In the genomic region with DNA sequence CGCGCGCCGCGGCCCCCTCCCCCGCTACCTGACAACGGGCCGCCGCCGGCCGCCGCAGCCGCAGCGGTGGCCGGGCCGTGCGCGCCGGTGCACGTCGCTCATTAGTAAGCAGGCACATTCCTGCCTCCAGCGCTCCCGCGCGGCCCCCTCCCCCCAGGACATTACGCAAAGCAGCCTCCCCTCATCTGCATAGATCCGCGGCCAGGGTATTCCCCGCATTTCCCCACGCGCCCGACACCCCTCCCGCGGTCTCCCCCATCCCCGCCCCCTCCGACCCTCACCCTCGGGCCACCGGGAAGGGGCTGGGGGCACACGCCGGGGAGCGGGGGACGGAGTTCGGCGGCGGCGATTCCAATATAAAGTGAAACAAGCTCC, we compare ENCODE assay signal across 8 cellular contexts. TPM values are rescaled to one million over a fixed set of nuclear protein-coding genes. Genes with fewer than 3 reads are reported as not detected.
A peak's percentile ranks its signal among the peaks of the same experiment; 100 is the strongest.
DNase-seq lines count a peak whose midpoint lies in the region; ATAC-seq, FAIRE-seq and TF ChIP-seq lines count a peak whose summit lies in the region.

A gene with protein sequence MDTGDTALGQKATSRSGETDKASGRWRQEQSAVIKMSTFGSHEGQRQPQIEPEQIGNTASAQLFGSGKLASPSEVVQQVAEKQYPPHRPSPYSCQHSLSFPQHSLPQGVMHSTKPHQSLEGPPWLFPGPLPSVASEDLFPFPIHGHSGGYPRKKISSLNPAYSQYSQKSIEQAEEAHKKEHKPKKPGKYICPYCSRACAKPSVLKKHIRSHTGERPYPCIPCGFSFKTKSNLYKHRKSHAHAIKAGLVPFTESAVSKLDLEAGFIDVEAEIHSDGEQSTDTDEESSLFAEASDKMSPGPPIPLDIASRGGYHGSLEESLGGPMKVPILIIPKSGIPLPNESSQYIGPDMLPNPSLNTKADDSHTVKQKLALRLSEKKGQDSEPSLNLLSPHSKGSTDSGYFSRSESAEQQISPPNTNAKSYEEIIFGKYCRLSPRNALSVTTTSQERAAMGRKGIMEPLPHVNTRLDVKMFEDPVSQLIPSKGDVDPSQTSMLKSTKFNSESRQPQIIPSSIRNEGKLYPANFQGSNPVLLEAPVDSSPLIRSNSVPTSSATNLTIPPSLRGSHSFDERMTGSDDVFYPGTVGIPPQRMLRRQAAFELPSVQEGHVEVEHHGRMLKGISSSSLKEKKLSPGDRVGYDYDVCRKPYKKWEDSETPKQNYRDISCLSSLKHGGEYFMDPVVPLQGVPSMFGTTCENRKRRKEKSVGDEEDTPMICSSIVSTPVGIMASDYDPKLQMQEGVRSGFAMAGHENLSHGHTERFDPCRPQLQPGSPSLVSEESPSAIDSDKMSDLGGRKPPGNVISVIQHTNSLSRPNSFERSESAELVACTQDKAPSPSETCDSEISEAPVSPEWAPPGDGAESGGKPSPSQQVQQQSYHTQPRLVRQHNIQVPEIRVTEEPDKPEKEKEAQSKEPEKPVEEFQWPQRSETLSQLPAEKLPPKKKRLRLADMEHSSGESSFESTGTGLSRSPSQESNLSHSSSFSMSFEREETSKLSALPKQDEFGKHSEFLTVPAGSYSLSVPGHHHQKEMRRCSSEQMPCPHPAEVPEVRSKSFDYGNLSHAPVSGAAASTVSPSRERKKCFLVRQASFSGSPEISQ (N-terminal part only) (minus strand): TSS at position 106 of the 375 bp plus-strand sequence. CDS start 170,438 bp downstream, outside the sequence.

- no peaks in the 10 kb centered on the region for H3K27me3 ChIP-seq in GM12878 (replicated peaks in 1 of 2; ENCODE audit: control insufficient read depth in 2 of 2, insufficient read depth in 2 of 2, low read length in 1 of 2)
- H3K27me3 ChIP-seq in skeletal muscle tissue (ENCODE audit: control insufficient read depth in 3 of 3, insufficient read depth in 3 of 3, low read length in 3 of 3) = no peaks in the 10 kb centered on the region

- no peak for TF ChIP-seq RAD21 in GM12878 (IDR thresholded peaks at IDR 0.05; ENCODE audit: insufficient read depth, low read depth, low read length)

- H3K4me2 ChIP-seq in GM12878 (ENCODE audit: control insufficient read depth, insufficient read depth) = peak within 1 kb of the TSS; percentile 95

- SMC1A ChIA-PET in GM12878 (lab: Charles Lee; ENCODE audit: uncharacterized antibody, unreplicated experiment) = interaction anchor here (0.5 to 0.6 kb wide), 2 partner anchors 88 to 115 kb away, joined by 3 read pairs; no protein-coding TSS in a partner anchor

- BruUV-seq in GM12878 (replicated peaks; lab: Mats Ljungman, UMichigan) = no TSS peak

- RAD21 ChIA-PET in GM12878 (lab: Charles Lee; ENCODE audit: unreplicated experiment) = interaction anchor here (0.7 to 2.7 kb wide), 6 partner anchors 14 to 246 kb away, joined by 3 to 22 read pairs (median 3); no protein-coding TSS in a partner anchor

- 3% methylated on average over 7 of the region's 46 CpGs for WGBS in GM12878 (ENCODE audit: insufficient coverage, insufficient replicate concordance, low lambda C conversion rate, missing lambda C conversion rate)

- intact Hi-C loops in GM12878 (cut with micrococcal nuclease; ENCODE audit: unreplicated experiment) = loop anchor here (5.0 to 10.0 kb wide), 3 partner anchors 92 to 480 kb away; no protein-coding TSS in a partner anchor

- DNase-seq in DMS 273 treated with DMSO at 0.1 percent for 48 hours (lab: John Stamatoyannopoulos, UW) (peak; percentile 36), LoVo (ENCODE audit: low spot score) (peak; percentile 72), UCSD-AML1 (lab: John Stamatoyannopoulos, UW; ENCODE audit: unreplicated experiment) (peak; percentile 51), GM12878 (ENCODE audit: low read depth, low spot score) (no peak), D721Med (ENCODE audit: insufficient read length, low spot score) (no peak)

- TF ChIP-seq POLR2A in GM12878 (IDR thresholded peaks at IDR 0.05; ENCODE audit: low read depth, low read length) = peak; percentile 53

- ATAC-seq in GM21717 (IDR thresholded peaks at IDR 0.05; ENCODE audit: unreplicated experiment) (peak; percentile 23), GM12878 (peak; percentile 15)

- no peak for TF ChIP-seq EP300 in GM12878 (IDR thresholded peaks at IDR 0.05; ENCODE audit: borderline replicate concordance in 1 of 2, control insufficient read depth in 1 of 2, low read depth in 2 of 2, low read length in 2 of 2)

- no peaks in the 10 kb centered on the region for H3K9me3 ChIP-seq in GM12878 (replicated peaks; ENCODE audit: control insufficient read depth, insufficient read depth, low read length)
- no peaks in the 10 kb centered on the region for H3K9me3 ChIP-seq in skeletal muscle tissue (ENCODE audit: control insufficient read depth in 3 of 3, low read length in 3 of 3)

- TF ChIP-seq CTCF in GM12878 (IDR thresholded peaks at IDR 0.05 in 2 of 3, conservative IDR thresholded peaks at IDR 0.05 in 1 of 3; ENCODE audit: control insufficient read depth in 2 of 3, extremely low read depth in 1 of 3, insufficient read depth in 1 of 3, low read depth in 3 of 3, low read length in 3 of 3) = no peak
- no peak for TF ChIP-seq CTCF in D721Med (IDR thresholded peaks at IDR 0.05; ENCODE audit: insufficient read depth, missing control alignments)

- no peak for FAIRE-seq in GM12878 (lab: Jason Lieb, UNC)
- no peak for FAIRE-seq in D721Med (lab: Jason Lieb, UNC)

- peak within 1 kb of the TSS; percentile 81 for H2AFZ ChIP-seq in GM12878 (ENCODE audit: control insufficient read depth, low read depth, low read length)

- POLR2A ChIA-PET in GM12878 (lab: Charles Lee) = interaction anchor here (0.9 to 1.1 kb wide), 3 partner anchors 19 to 116 kb away, joined by 3 to 4 read pairs (median 4); no protein-coding TSS in a partner anchor

- H3K36me3 ChIP-seq in GM12878 (ENCODE audit: control insufficient read depth in 2 of 2, insufficient read depth in 2 of 2, low read length in 1 of 2) = 0 out of 4 replicates have a peak, but pooled peaks cover 0 to 6% of the 10 kb centered on the region in 2 experiments
- H3K36me3 ChIP-seq in skeletal muscle tissue (ENCODE audit: control insufficient read depth in 3 of 3, insufficient read depth in 3 of 3, low read length in 3 of 3) = no peaks in the 10 kb centered on the region

- peak within 1 kb of the TSS; percentile 97 for H3K9ac ChIP-seq in GM12878 (ENCODE audit: control insufficient read depth, insufficient read depth, low read length)
- H3K9ac ChIP-seq in skeletal muscle tissue (ENCODE audit: low read depth in 1 of 3, low read length in 3 of 3) = peak within 1 kb of the TSS; percentile 99 to 100 (median 100)

- CTCF ChIA-PET in GM12878 (lab: Yijun Ruan, JAX) = no interaction called here

- H3K4me1 ChIP-seq in GM12878 (ENCODE audit: control insufficient read depth, insufficient read depth, low read length) (peaks cover 9% of the 10 kb centered on the region; the same call in 1 of the 2 replicates), skeletal muscle tissue (ENCODE audit: control insufficient read depth in 3 of 3, insufficient read depth in 3 of 3, low read length in 3 of 3) (peaks cover 28 to 30% (median 30%) of the 10 kb centered on the region in 3 donors)

- H3K4me3 ChIP-seq in GM12878 = peak within 1 kb of the TSS; percentile 94
- H3K4me3 ChIP-seq in iPS-11a (ENCODE audit: low read depth, low read length) = peak within 1 kb of the TSS; percentile 94
- peak within 1 kb of the TSS; percentile 94 to 98 (median 98) for H3K4me3 ChIP-seq in skeletal muscle tissue (ENCODE audit: low read length in 3 of 3)

- in situ Hi-C loops in GM12878 (cut with MboI) = no loop called here

- H3K79me2 ChIP-seq in GM12878 (ENCODE audit: control insufficient read depth, insufficient read depth, low read length) = peaks cover 65% of the 10 kb centered on the region

- H3K27ac ChIP-seq in GM12878 (ENCODE audit: control insufficient read depth, insufficient read depth) (peak within 1 kb of the TSS; percentile 98), skeletal muscle tissue (ENCODE audit: low read depth, low read length) (peak within 1 kb of the TSS; percentile 99)

- H4K20me1 ChIP-seq in GM12878 (ENCODE audit: control insufficient read depth, insufficient read depth) = no peaks in the 10 kb centered on the region

TF ChIP-seq in GM12878, 131 proteins besides CTCF, POLR2A, EP300 and RAD21 (continues in another document):
- TF ChIP-seq MYC (IDR thresholded peaks at IDR 0.05; ENCODE audit: insufficient read depth, insufficient read length, insufficient replicate concordance, low read length, severe bottlenecking) (peak; percentile 2), WRNIP1 (IDR thresholded peaks at IDR 0.05; ENCODE audit: borderline replicate concordance, low read depth, low read length) (no peak), GABPA (IDR thresholded peaks at IDR 0.05; ENCODE audit: low read depth) (no peak)
- TF ChIP-seq, protein P1, sequence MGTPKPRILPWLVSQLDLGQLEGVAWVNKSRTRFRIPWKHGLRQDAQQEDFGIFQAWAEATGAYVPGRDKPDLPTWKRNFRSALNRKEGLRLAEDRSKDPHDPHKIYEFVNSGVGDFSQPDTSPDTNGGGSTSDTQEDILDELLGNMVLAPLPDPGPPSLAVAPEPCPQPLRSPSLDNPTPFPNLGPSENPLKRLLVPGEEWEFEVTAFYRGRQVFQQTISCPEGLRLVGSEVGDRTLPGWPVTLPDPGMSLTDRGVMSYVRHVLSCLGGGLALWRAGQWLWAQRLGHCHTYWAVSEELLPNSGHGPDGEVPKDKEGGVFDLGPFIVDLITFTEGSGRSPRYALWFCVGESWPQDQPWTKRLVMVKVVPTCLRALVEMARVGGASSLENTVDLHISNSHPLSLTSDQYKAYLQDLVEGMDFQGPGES (IDR thresholded peaks at IDR 0.05) = no peak

RNA-seq across cellular contexts. Expression of the gene that starts here (rescaled TPM):
- 139 and 140 TPM in 2 replicates for total RNA-seq in GM12878 (2013; cell fraction: nucleolus; rRNA removed)
- total RNA-seq in GM12878 (2014; rRNA removed) (11.6 and 14.7 TPM in 2 replicates), GM12878 (2014; rRNA removed; fragmentation: Illumina TruSeq; extraction: Trizol) (15.5 and 15.9 TPM in 2 replicates), GM12878 (2021) (15.7 and 18.2 TPM in 2 replicates), skeletal muscle tissue (17.7 TPM)
- polyA plus RNA-seq in GM12878 (2011; ENCODE audit: low read depth) = 5.6 TPM
- polyA plus RNA-seq in GM12878 (2011; rRNA removed) (13.2 and 14.4 TPM in 2 replicates), GM12878 (2014; fragmentation: Illumina TruSeq; extraction: Trizol) (13.6 and 16.5 TPM in 2 replicates), GM12878 (2014; fragmentation: Nextera tagmentation; extraction: Ambion mirVana) (1 to 10 TPM; 1.2 to 1.6 TPM), GM12878 (2014; rRNA removed) (8.8 TPM in 2 replicates), GM12878 (2016; fragmentation: Nextera tagmentation; extraction: Ambion mirVana) (1 to 10 TPM; 4.4 to 5.0 TPM)
- polyA plus RNA-seq in GM12878 (2011; cell fraction: cytosol; rRNA removed) = 13.0 and 14.7 TPM in 2 replicates
- polyA plus RNA-seq in GM12878 (2011; cell fraction: nucleus; rRNA removed) = 24.2 and 25.1 TPM in 2 replicates
- 6.4 and 10.4 TPM in 2 replicates for polyA plus RNA-seq in GM12878 (2012)
- polyA minus RNA-seq in GM12878 (2011; rRNA and poly(A)+ RNA removed) = 47.2 and 50.2 TPM in 2 replicates
- polyA minus RNA-seq in GM12878 (2011; cell fraction: cytosol; rRNA and poly(A)+ RNA removed) = 13.0 and 14.1 TPM in 2 replicates
- polyA minus RNA-seq in GM12878 (2011; cell fraction: nucleus; rRNA and poly(A)+ RNA removed) = 22.6 and 29.6 TPM in 2 replicates

Comparison
In these comparisons a context has a peak if more than half of its experiments do, and no peak if none do; other contexts are left out.
1. DNase-seq: peak in DMS 273 treated with DMSO at 0.1 percent for 48 hours (single experiment), LoVo (single experiment) and UCSD-AML1 (single experiment); none in GM12878 (single experiment) and D721Med (single experiment).
2. Peak in every context shown above with its lines, with median percentiles within 50 percentile points of each other: H3K4me3 ChIP-seq.